Comparison of ENCODE assay signal across 8 cellular contexts in the genomic region with DNA sequence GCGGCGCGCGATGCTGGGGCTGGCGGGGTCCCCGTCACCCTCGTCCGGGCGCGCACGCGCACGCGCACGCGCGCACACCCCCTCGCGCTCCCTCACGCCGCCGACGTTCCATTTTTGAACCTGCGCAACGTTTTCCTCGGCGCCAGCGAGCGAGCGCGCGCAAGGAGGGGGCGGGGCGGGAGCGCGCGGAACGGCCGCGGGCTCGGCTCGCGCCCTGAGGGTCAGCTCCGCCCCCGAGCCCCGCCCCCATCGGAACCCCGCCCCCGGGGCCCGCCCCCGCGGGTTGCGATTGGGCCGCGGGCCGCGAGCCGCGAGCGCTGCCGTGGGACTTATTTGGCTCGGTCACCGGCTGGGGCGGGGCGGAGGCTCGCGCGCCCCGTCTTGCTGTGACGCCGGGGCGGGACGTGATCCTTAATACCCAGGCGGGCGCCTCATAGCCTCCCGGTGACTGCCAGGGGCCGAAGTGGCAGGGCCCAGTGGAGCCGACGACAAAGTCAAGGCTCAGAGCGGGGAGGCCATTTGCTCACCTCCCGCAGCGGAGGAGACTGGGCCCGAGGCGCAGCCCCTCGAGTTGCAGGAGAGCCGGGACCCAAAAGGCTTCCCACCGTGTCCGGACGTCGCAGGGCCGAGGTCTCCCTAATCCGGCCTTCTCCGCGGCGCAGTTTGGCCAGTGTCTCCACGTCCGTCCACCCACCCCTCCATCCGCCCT. TPM values are rescaled to one million over a fixed set of nuclear protein-coding genes. Genes with fewer than 3 reads are reported as not detected.
DNase-seq lines count a peak whose midpoint lies in the region; ATAC-seq and TF ChIP-seq lines count a peak whose summit lies in the region.

A gene (minus strand): TSS at position 170 of the 709 bp plus-strand sequence. CDS start 236 bp downstream, outside the sequence.

- ATAC-seq in GM21737 (IDR thresholded peaks at IDR 0.05; ENCODE audit: unreplicated experiment) (peak; percentile 70), gastroesophageal sphincter (peak; percentile 92)

- peak within 1 kb of the TSS; percentile 72 for H3K9ac ChIP-seq in KMS-11

- H3K4me2 ChIP-seq in KMS-11: peak within 1 kb of the TSS; percentile 70

- DNase-seq in Daoy (ENCODE audit: low read depth) (peak; percentile 93), SK-MEL-5 (ENCODE audit: low read depth, low spot score) (peak; percentile 84), nucleus accumbens (lab: John Stamatoyannopoulos, UW) (peak; percentile 35 to 99 (median 90)), suprapubic skin (ENCODE audit: low spot score in 2 of 2) (peak; percentile 94 to 98)
- DNase-seq in activated naive CD4-positive, alpha-beta T cell treated with Interleukin-2 at 50 U/mL for 16 hours: peak; percentile 90

- H3K4me1 ChIP-seq in KMS-11 (ENCODE audit: low read depth, poor library complexity, severe bottlenecking) (peaks cover 40% of the 10 kb centered on the region), gastroesophageal sphincter (peaks cover 0 to 52% (median 25%) of the 10 kb centered on the region in 3 donors), suprapubic skin (peaks cover 43% of the 10 kb centered on the region)

- H4K20me1 ChIP-seq in KMS-11 (ENCODE audit: insufficient read depth): no peaks in the 10 kb centered on the region

- peak within 1 kb of the TSS; percentile 71 for H2AFZ ChIP-seq in KMS-11 (ENCODE audit: low read depth)

- H3K36me3 ChIP-seq in KMS-11 (ENCODE audit: insufficient read depth) (no peaks in the 10 kb centered on the region), gastroesophageal sphincter (peaks cover 0 to 22% of the 10 kb centered on the region in 2 donors), suprapubic skin (peaks cover 15% of the 10 kb centered on the region)

- no peak for TF ChIP-seq EP300 in gastroesophageal sphincter (IDR thresholded peaks at IDR 0.05)
- TF ChIP-seq EP300 in suprapubic skin (IDR thresholded peaks at IDR 0.05): no peak

- TF ChIP-seq POLR2A in gastroesophageal sphincter (IDR thresholded peaks at IDR 0.05) (peak; percentile 85 to 86), suprapubic skin (IDR thresholded peaks at IDR 0.05) (peak in 1 of 2 donors; percentile 39)

- in situ Hi-C loops in SK-MEL-5 (cut with HindIII; ENCODE audit: low pct_unique_long_range_greater_than_20kb, low sequenced_read_pairs): no loop called here

- no peak within 1 kb of the TSS for H3K4me3 ChIP-seq in KMS-11 (IDR thresholded peaks at IDR 0.05; ENCODE audit: insufficient read depth, low read depth, low read length)
- H3K4me3 ChIP-seq in gastroesophageal sphincter: peak within 1 kb of the TSS; percentile 75 to 92
- peak within 1 kb of the TSS; percentile 91 for H3K4me3 ChIP-seq in suprapubic skin

- no CpG with 5 or more reads among the region's 98 CpGs for WGBS in gastroesophageal sphincter (ENCODE audit: low coverage in 1 of 2), 2 donors
- 0% methylated on average over 17 of the region's 98 CpGs for WGBS in suprapubic skin

- no peaks in the 10 kb centered on the region for H3K9me3 ChIP-seq in gastroesophageal sphincter
- no peaks in the 10 kb centered on the region for H3K9me3 ChIP-seq in suprapubic skin

- H3K27ac ChIP-seq in KMS-11: peak within 1 kb of the TSS; percentile 85
- H3K27ac ChIP-seq in gastroesophageal sphincter: peak within 1 kb of the TSS; percentile 93 to 99 (median 96)
- peak within 1 kb of the TSS; percentile 90 for H3K27ac ChIP-seq in suprapubic skin

- peaks cover 9% of the 10 kb centered on the region; the same call in 1 of the 2 replicates for H3K27me3 ChIP-seq in KMS-11 (ENCODE audit: insufficient read depth, low read depth)
- H3K27me3 ChIP-seq in gastroesophageal sphincter: no peaks in the 10 kb centered on the region
- no peaks in the 10 kb centered on the region for H3K27me3 ChIP-seq in suprapubic skin

- peaks cover 11% of the 10 kb centered on the region; the same call in 1 of the 2 replicates for H3K79me2 ChIP-seq in KMS-11 (ENCODE audit: insufficient read depth, low read depth)

- TF ChIP-seq CTCF in KMS-11 (conservative IDR thresholded peaks at IDR 0.05; ENCODE audit: low read depth, low read length) (no peak), gastroesophageal sphincter (IDR thresholded peaks at IDR 0.05) (no peak), suprapubic skin (IDR thresholded peaks at IDR 0.05) (no peak)

RNA-seq across cellular contexts. Expression of the gene that starts here (rescaled TPM):
- total RNA-seq in Daoy (2014; rRNA removed; shearing (Covaris generic)): 0.24 and 0.63 TPM in 2 replicates
- 2.7 and 4.7 TPM in 2 replicates for total RNA-seq in SK-MEL-5 (2014; rRNA removed; shearing (Covaris generic))
- 14.7 and 24.5 TPM in 2 replicates for polyA plus RNA-seq in SK-MEL-5 (2015; cell fraction: cytosol; rRNA removed)
- 33.0 and 37.6 TPM in 2 replicates for polyA plus RNA-seq in SK-MEL-5 (2015; cell fraction: nucleus; rRNA removed)
- 100 to 1,000 TPM; 102 to 223 (median 171) TPM for total RNA-seq in gastroesophageal sphincter
- 100 to 1,000 TPM in 1 of 4 donors, 10 to 100 TPM in 3; 38.1 to 126 (median 56.3) TPM for total RNA-seq in suprapubic skin

Comparison
In these comparisons a context has a peak if more than half of its experiments do, and no peak if none do; other contexts are left out.
1. Peak in DNase-seq in Daoy; RNA of the gene not detected or under 1 TPM.